Comparison of ENCODE assay signal across 10 cellular contexts in genomic region chr1:44696789-44697188, GRCh38. TPM values are rescaled to one million over a fixed set of nuclear protein-coding genes. Genes with fewer than 3 reads are reported as not detected.
DNase-seq lines count a peak whose midpoint lies in the region; ATAC-seq lines count a peak whose summit lies in the region.
"Had no signal": no experiment of that assay in that cellular context is flagged by ENCODE, and none has a peak within 500 bp of the region (broad histone marks: within the 10 kb centered on the region; RNA-seq: fewer than 3 reads in every experiment).

No MANE protein-coding gene starts in this region.

- ATAC-seq in GM18868 (IDR thresholded peaks at IDR 0.05; ENCODE audit: unreplicated experiment): peak; percentile 66
- peak; percentile 83 to 90 for ATAC-seq in natural killer cell treated with Interleukin-12 subunit alpha and Interleukin-12 subunit beta and Interleukin-15 and Interleukin-18, amount 100 ng/mL, for 72 hours

- no peaks in the 10 kb centered on the region for H3K27me3 Mint-ChIP-seq in natural killer cell treated with Interleukin-12 subunit alpha and Interleukin-12 subunit beta and Interleukin-15 and Interleukin-18, amount 100 ng/mL, for 72 hours

- H3K27ac Mint-ChIP-seq in natural killer cell treated with Interleukin-12 subunit alpha and Interleukin-12 subunit beta and Interleukin-15 and Interleukin-18, amount 100 ng/mL, for 72 hours: peak overlapping the region; percentile 81 to 92
- H3K27ac Mint-ChIP-seq: HFFc6 had no signal

- H3K4me3 Mint-ChIP-seq in natural killer cell treated with Interleukin-12 subunit alpha and Interleukin-12 subunit beta and Interleukin-15 and Interleukin-18, amount 100 ng/mL, for 72 hours: peak overlapping the region; percentile 53
- H3K4me3 Mint-ChIP-seq: HFFc6 had no signal

- H3K4me1 Mint-ChIP-seq in natural killer cell treated with Interleukin-12 subunit alpha and Interleukin-12 subunit beta and Interleukin-15 and Interleukin-18, amount 100 ng/mL, for 72 hours (ENCODE audit: low read depth in 2 of 2): peaks cover 15 to 17% of the 10 kb centered on the region in 2 donors

- H3K36me3 Mint-ChIP-seq in natural killer cell treated with Interleukin-12 subunit alpha and Interleukin-12 subunit beta and Interleukin-15 and Interleukin-18, amount 100 ng/mL, for 72 hours: no peaks in the 10 kb centered on the region

- peak; percentile 76 to 85 for DNase-seq in NOMO-1 (lab: John Stamatoyannopoulos, UW; ENCODE audit: unreplicated experiment in 2 of 2)
- peak; percentile 24 for DNase-seq in activated effector memory CD4-positive, alpha-beta T cell treated with Interleukin-2 at 50 U/mL for 16 hours
- peak; percentile 67 for DNase-seq in natural killer cell treated with Interleukin-12 subunit alpha and Interleukin-12 subunit beta and Interleukin-15 and Interleukin-18, amount 100 ng/mL, for 72 hours (ENCODE audit: low spot score)
- no peak for DNase-seq in COR-L47 (lab: John Stamatoyannopoulos, UW)
- no peak for DNase-seq in AG08396 (ENCODE audit: low spot score)
- no peak for DNase-seq in HuH-7.5 (ENCODE audit: low spot score)
- no peak for DNase-seq in cortex of kidney (lab: John Stamatoyannopoulos, UW)
- DNase-seq: HFFc6, MG63 had no signal

- no peaks in the 10 kb centered on the region for H3K9me3 Mint-ChIP-seq in natural killer cell treated with Interleukin-12 subunit alpha and Interleukin-12 subunit beta and Interleukin-15 and Interleukin-18, amount 100 ng/mL, for 72 hours
- H3K9me3 Mint-ChIP-seq: HFFc6 had no signal

RNA-seq across cellular contexts. Expression of gene ARMH1, which starts 22.3 kb away (rescaled TPM):
- 1 to 10 TPM; 1.8 to 8.7 TPM for total RNA-seq in natural killer cell treated with Interleukin-12 subunit alpha and Interleukin-12 subunit beta and Interleukin-15 and Interleukin-18, amount 100 ng/mL, for 72 hours

RNA-seq across cellular contexts. Expression of gene TMEM53, which starts 22.5 kb away (rescaled TPM):
- total RNA-seq in natural killer cell treated with Interleukin-12 subunit alpha and Interleukin-12 subunit beta and Interleukin-15 and Interleukin-18, amount 100 ng/mL, for 72 hours: 1 to 10 TPM; 2.8 to 3.8 TPM

RNA-seq across cellular contexts. Expression of gene RNU5D-1, which starts 34.2 kb away (rescaled TPM):
- total RNA-seq in natural killer cell treated with Interleukin-12 subunit alpha and Interleukin-12 subunit beta and Interleukin-15 and Interleukin-18, amount 100 ng/mL, for 72 hours: not detected
- total RNA-seq: HFFc6 had no signal

RNA-seq across cellular contexts. Expression of gene KIF2C, which starts 42.8 kb away (rescaled TPM):
- total RNA-seq in natural killer cell treated with Interleukin-12 subunit alpha and Interleukin-12 subunit beta and Interleukin-15 and Interleukin-18, amount 100 ng/mL, for 72 hours: 10 to 100 TPM; 44.5 to 97.0 TPM

Comparison
In these comparisons a context has a peak if more than half of its experiments do, and no peak if none do; other contexts are left out.
1. DNase-seq: peak in NOMO-1 (2 of 2), activated effector memory CD4-positive, alpha-beta T cell treated with Interleukin-2 at 50 U/mL for 16 hours (single experiment) and natural killer cell treated with Interleukin-12 subunit alpha and Interleukin-12 subunit beta and Interleukin-15 and Interleukin-18, amount 100 ng/mL, for 72 hours (single experiment); none in COR-L47 (single experiment), AG08396 (single experiment), HuH-7.5 (single experiment) and cortex of kidney (single experiment).